ENCODE assay signal across 8 cellular contexts in the genomic region with DNA sequence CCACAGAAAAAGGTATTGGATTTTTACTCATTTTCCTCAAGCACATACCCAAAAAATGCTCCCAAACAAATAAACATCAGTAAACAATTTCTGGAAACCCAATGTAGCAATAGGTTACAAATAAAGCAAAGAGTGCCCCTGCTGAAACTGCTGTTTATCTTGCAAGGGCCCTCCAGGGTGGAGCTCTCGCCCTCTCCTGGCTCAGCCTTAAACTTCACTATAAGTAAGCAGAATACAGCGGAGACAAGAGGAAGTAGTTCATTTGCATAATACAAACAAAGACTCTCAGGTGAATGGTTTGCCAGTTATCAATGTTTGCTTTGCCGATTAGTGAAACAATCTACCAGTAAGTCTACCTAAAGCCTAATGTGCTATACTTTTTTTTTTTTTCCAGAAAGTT.
DNase-seq lines count a peak whose midpoint lies in the region; ATAC-seq and TF ChIP-seq lines count a peak whose summit lies in the region.

No MANE protein-coding gene starts in this region.

- no peaks in the 10 kb centered on the region for H3K4me1 ChIP-seq in foreskin keratinocyte

- H3K4me3 ChIP-seq in MG63 (no peak overlapping the region), coronary artery (no peak overlapping the region), lower leg skin (ENCODE audit: low read depth, poor library complexity, severe bottlenecking) (no peak overlapping the region)

- H3K9me3 ChIP-seq in MG63 = no peaks in the 10 kb centered on the region

- peak; percentile 8 for DNase-seq in MG63
- no peak for DNase-seq in foreskin keratinocyte
- DNase-seq in head of caudate nucleus = no peak
- no peak for DNase-seq in coronary artery (ENCODE audit: low spot score)
- DNase-seq in lower leg skin (ENCODE audit: low spot score in 2 of 2) = no peak
- DNase-seq in NCI-H128 (lab: John Stamatoyannopoulos, UW; ENCODE audit: unreplicated experiment) = no peak

- intact Hi-C loops in head of caudate nucleus (cut with DNase I) (no loop called here), lower leg skin (cut with DNase I; ENCODE audit: low total_unique reads) (no loop called here)

- no peaks in the 10 kb centered on the region for H3K36me3 ChIP-seq in MG63

- TF ChIP-seq POLR2A in lower leg skin (IDR thresholded peaks at IDR 0.05) = no peak

- ATAC-seq in GM21723 (IDR thresholded peaks at IDR 0.05; ENCODE audit: unreplicated experiment) (peak; percentile 94), foreskin keratinocyte (peak; percentile 54)

- TF ChIP-seq CTCF in GM12873 (IDR thresholded peaks at IDR 0.05; ENCODE audit: insufficient read depth, low read depth, low read length, missing control alignments) (peak; percentile 35), foreskin keratinocyte (conservative IDR thresholded peaks at IDR 0.05) (peak; percentile 55), coronary artery (IDR thresholded peaks at IDR 0.05) (no peak), lower leg skin (IDR thresholded peaks at IDR 0.05) (no peak)

- WGBS in lower leg skin, 2 donors = 53 to 61% methylated on average over 3 of the region's 3 CpGs

- no peak overlapping the region for H3K27ac ChIP-seq in foreskin keratinocyte
- no peak overlapping the region for H3K27ac ChIP-seq in coronary artery

- H3K27me3 ChIP-seq in MG63 (no peaks in the 10 kb centered on the region), foreskin keratinocyte (no peaks in the 10 kb centered on the region)

Comparison
In these comparisons a context has a peak if more than half of its experiments do, and no peak if none do; other contexts are left out.
1. CTCF ChIP-seq: peak in GM12873 (single experiment) and foreskin keratinocyte (single experiment); none in coronary artery (single experiment) and lower leg skin (0 of 3).